Comparison of ENCODE assay signal across 9 cellular contexts in genomic region chr20:371755-372542, GRCh38. TPM values are rescaled to one million over a fixed set of nuclear protein-coding genes. Genes with fewer than 3 reads are reported as not detected.
A peak's percentile ranks its signal among the peaks of the same experiment; 100 is the strongest.
DNase-seq lines count a peak whose midpoint lies in the region; ATAC-seq and FAIRE-seq lines count a peak whose summit lies in the region.
"Had no signal": no experiment of that assay in that cellular context is flagged by ENCODE, and none has a peak within 500 bp of the region (broad histone marks: within the 10 kb centered on the region; RNA-seq: fewer than 3 reads in every experiment).

No MANE protein-coding gene starts in this region.

- H3K27ac Mint-ChIP-seq in dendritic cell treated with granulocyte-macrophage colony-stimulating factor and Interleukin-4, amounts not matched to agents 40 ng/mL and 50 ng/mL, for 4 days = peak overlapping the region; percentile 81
- peak overlapping the region in 1 of 2 donors; percentile 90 for H3K27ac Mint-ChIP-seq in natural killer cell treated with Interleukin-12 subunit alpha and Interleukin-12 subunit beta and Interleukin-15 and Interleukin-18, amount 100 ng/mL, for 72 hours
- H3K27ac Mint-ChIP-seq: memory B cell had no signal

- peaks cover 37% of the 10 kb centered on the region for H3K4me1 Mint-ChIP-seq in dendritic cell treated with granulocyte-macrophage colony-stimulating factor and Interleukin-4, amounts not matched to agents 40 ng/mL and 50 ng/mL, for 4 days (ENCODE audit: low read depth)
- H3K4me1 Mint-ChIP-seq in natural killer cell treated with Interleukin-12 subunit alpha and Interleukin-12 subunit beta and Interleukin-15 and Interleukin-18, amount 100 ng/mL, for 72 hours (ENCODE audit: low read depth in 2 of 2) = peaks cover 5 to 20% of the 10 kb centered on the region in 2 donors

- no peaks in the 10 kb centered on the region for H3K36me3 Mint-ChIP-seq in dendritic cell treated with granulocyte-macrophage colony-stimulating factor and Interleukin-4, amounts not matched to agents 40 ng/mL and 50 ng/mL, for 4 days (ENCODE audit: low read depth)
- no peaks in the 10 kb centered on the region for H3K36me3 Mint-ChIP-seq in natural killer cell treated with Interleukin-12 subunit alpha and Interleukin-12 subunit beta and Interleukin-15 and Interleukin-18, amount 100 ng/mL, for 72 hours
- H3K36me3 Mint-ChIP-seq: memory B cell had no signal

- no peaks in the 10 kb centered on the region for H3K27me3 Mint-ChIP-seq in dendritic cell treated with granulocyte-macrophage colony-stimulating factor and Interleukin-4, amounts not matched to agents 40 ng/mL and 50 ng/mL, for 4 days
- H3K27me3 Mint-ChIP-seq in natural killer cell treated with Interleukin-12 subunit alpha and Interleukin-12 subunit beta and Interleukin-15 and Interleukin-18, amount 100 ng/mL, for 72 hours = peaks cover 0 to 6% of the 10 kb centered on the region in 2 donors

- H3K4me3 Mint-ChIP-seq in dendritic cell treated with granulocyte-macrophage colony-stimulating factor and Interleukin-4, amounts not matched to agents 40 ng/mL and 50 ng/mL, for 4 days = no peak overlapping the region
- H3K4me3 Mint-ChIP-seq in natural killer cell treated with Interleukin-12 subunit alpha and Interleukin-12 subunit beta and Interleukin-15 and Interleukin-18, amount 100 ng/mL, for 72 hours = peak overlapping the region; percentile 27
- H3K4me3 Mint-ChIP-seq: memory B cell had no signal

- intact Hi-C loops in dendritic cell treated with granulocyte-macrophage colony-stimulating factor and Interleukin-4, amounts not matched to agents 40 ng/mL and 50 ng/mL, for 4 days (cut with micrococcal nuclease) = loop anchor here (2.0 to 5.0 kb wide), 3 partner anchors 17 to 47 kb away; partner anchors contain the start of genes RBCK1 and SOX12

- H3K9me3 Mint-ChIP-seq in dendritic cell treated with granulocyte-macrophage colony-stimulating factor and Interleukin-4, amounts not matched to agents 40 ng/mL and 50 ng/mL, for 4 days = no peaks in the 10 kb centered on the region
- H3K9me3 Mint-ChIP-seq in natural killer cell treated with Interleukin-12 subunit alpha and Interleukin-12 subunit beta and Interleukin-15 and Interleukin-18, amount 100 ng/mL, for 72 hours = no peaks in the 10 kb centered on the region
- H3K9me3 Mint-ChIP-seq: memory B cell had no signal

- peak; percentile 75 for DNase-seq in GM03348 (ENCODE audit: low spot score)
- DNase-seq in NCI-H226 = peak; percentile 82
- no peak for DNase-seq in natural killer cell treated with Interleukin-12 subunit alpha and Interleukin-12 subunit beta and Interleukin-15 and Interleukin-18, amount 100 ng/mL, for 72 hours (ENCODE audit: low spot score)
- no peak for DNase-seq in GDM1 (lab: John Stamatoyannopoulos, UW)
- DNase-seq in NCI-H1694 (lab: John Stamatoyannopoulos, UW) = no peak
- no peak for DNase-seq in NCI-H2171 treated with DMSO at 0.1 percent for 48 hours (lab: John Stamatoyannopoulos, UW)
- DNase-seq in GM19239 (ENCODE audit: insufficient read length, low spot score) = no peak

- FAIRE-seq in GM19239 (lab: Jason Lieb, UNC) = no peak

- ATAC-seq in natural killer cell treated with Interleukin-12 subunit alpha and Interleukin-12 subunit beta and Interleukin-15 and Interleukin-18, amount 100 ng/mL, for 72 hours = peak; percentile 71 to 81

RNA-seq across cellular contexts. Expression of gene TRIB3, which starts 8.6 kb away (rescaled TPM):
- 10 to 100 TPM; 18.0 to 21.6 TPM for total RNA-seq in natural killer cell treated with Interleukin-12 subunit alpha and Interleukin-12 subunit beta and Interleukin-15 and Interleukin-18, amount 100 ng/mL, for 72 hours

RNA-seq across cellular contexts. Expression of gene NRSN2, which starts 25.0 kb away (rescaled TPM):
- total RNA-seq in natural killer cell treated with Interleukin-12 subunit alpha and Interleukin-12 subunit beta and Interleukin-15 and Interleukin-18, amount 100 ng/mL, for 72 hours = 1 to 10 TPM; 3.6 to 5.5 TPM

RNA-seq across cellular contexts. Expression of gene RBCK1, which starts 36.1 kb away (rescaled TPM):
- total RNA-seq in natural killer cell treated with Interleukin-12 subunit alpha and Interleukin-12 subunit beta and Interleukin-15 and Interleukin-18, amount 100 ng/mL, for 72 hours = 100 to 1,000 TPM; 157 to 159 TPM

RNA-seq across cellular contexts. Expression of gene SOX12, which starts 46.6 kb away (rescaled TPM):
- 1 to 10 TPM in 1 of 2 donors, under 1 TPM in 1; 0.36 to 1.5 TPM for total RNA-seq in natural killer cell treated with Interleukin-12 subunit alpha and Interleukin-12 subunit beta and Interleukin-15 and Interleukin-18, amount 100 ng/mL, for 72 hours

Comparison
In these comparisons a context has a peak if more than half of its experiments do, and no peak if none do; other contexts are left out.
1. DNase-seq: peak in GM03348 (single experiment) and NCI-H226 (single experiment); none in natural killer cell treated with Interleukin-12 subunit alpha and Interleukin-12 subunit beta and Interleukin-15 and Interleukin-18, amount 100 ng/mL, for 72 hours (single experiment), GDM1 (single experiment), NCI-H1694 (single experiment), NCI-H2171 treated with DMSO at 0.1 percent for 48 hours (single experiment) and GM19239 (single experiment).